1 cellular context compared by ENCODE assay signal in genomic region chr6:157107571-157107914, GRCh38.
TF ChIP-seq lines count a peak whose summit lies in the region.

No MANE protein-coding gene starts in this region.

TF ChIP-seq in HEK293, 187 proteins besides CTCF, POLR2A, EP300 and RAD21 (continued from another document):
- no peak for TF ChIP-seq ZBTB26 (tag by site-specific recombination; optimal IDR thresholded peaks at IDR 0.05)
- TF ChIP-seq PRDM6 (tag by site-specific recombination; IDR thresholded peaks at IDR 0.05), result peak; percentile 90
- TF ChIP-seq, protein P1, sequence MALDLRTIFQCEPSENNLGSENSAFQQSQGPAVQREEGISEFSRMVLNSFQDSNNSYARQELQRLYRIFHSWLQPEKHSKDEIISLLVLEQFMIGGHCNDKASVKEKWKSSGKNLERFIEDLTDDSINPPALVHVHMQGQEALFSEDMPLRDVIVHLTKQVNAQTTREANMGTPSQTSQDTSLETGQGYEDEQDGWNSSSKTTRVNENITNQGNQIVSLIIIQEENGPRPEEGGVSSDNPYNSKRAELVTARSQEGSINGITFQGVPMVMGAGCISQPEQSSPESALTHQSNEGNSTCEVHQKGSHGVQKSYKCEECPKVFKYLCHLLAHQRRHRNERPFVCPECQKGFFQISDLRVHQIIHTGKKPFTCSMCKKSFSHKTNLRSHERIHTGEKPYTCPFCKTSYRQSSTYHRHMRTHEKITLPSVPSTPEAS (tag by site-specific recombination; IDR thresholded peaks at IDR 0.05), result no peak
- no peak for TF ChIP-seq ZNF394 (tag by site-specific recombination; IDR thresholded peaks at IDR 0.05; ENCODE audit: borderline replicate concordance)
- no peak for TF ChIP-seq ZNF155 (tag by site-specific recombination; IDR thresholded peaks at IDR 0.05)
- TF ChIP-seq KLF10 (tag by site-specific recombination; IDR thresholded peaks at IDR 0.05), result peak; percentile 16; the same call in 1 of the 2 replicates
- TF ChIP-seq ZNF645 (tag by site-specific recombination; IDR thresholded peaks at IDR 0.05), result no peak
- no peak for TF ChIP-seq ZBTB1 (tag by site-specific recombination; IDR thresholded peaks at IDR 0.05)
- TF ChIP-seq OSR2 (tag by site-specific recombination; IDR thresholded peaks at IDR 0.05), result no peak
- TF ChIP-seq ZNF280D (tag by site-specific recombination; IDR thresholded peaks at IDR 0.05), result no peak
- no peak for TF ChIP-seq ZEB2 (tag by site-specific recombination; IDR thresholded peaks at IDR 0.05)
- no peak for TF ChIP-seq ZNF274 (IDR thresholded peaks at IDR 0.05; ENCODE audit: low read length)
- TF ChIP-seq ZNF274 (tag by site-specific recombination; IDR thresholded peaks at IDR 0.05; ENCODE audit: borderline replicate concordance), result no peak
- no peak for TF ChIP-seq ZBTB17 (tag by site-specific recombination; IDR thresholded peaks at IDR 0.05)
- no peak for TF ChIP-seq ZNF37A (tag by site-specific recombination; IDR thresholded peaks at IDR 0.05)
- TF ChIP-seq ZBTB20 (tag by site-specific recombination; IDR thresholded peaks at IDR 0.05), result peak; percentile 84; the same call in 1 of the 2 replicates
- TF ChIP-seq ZNF843 (tag by site-specific recombination; IDR thresholded peaks at IDR 0.05), result no peak
